ENCODE assay signal across 8 cellular contexts in the genomic region with DNA sequence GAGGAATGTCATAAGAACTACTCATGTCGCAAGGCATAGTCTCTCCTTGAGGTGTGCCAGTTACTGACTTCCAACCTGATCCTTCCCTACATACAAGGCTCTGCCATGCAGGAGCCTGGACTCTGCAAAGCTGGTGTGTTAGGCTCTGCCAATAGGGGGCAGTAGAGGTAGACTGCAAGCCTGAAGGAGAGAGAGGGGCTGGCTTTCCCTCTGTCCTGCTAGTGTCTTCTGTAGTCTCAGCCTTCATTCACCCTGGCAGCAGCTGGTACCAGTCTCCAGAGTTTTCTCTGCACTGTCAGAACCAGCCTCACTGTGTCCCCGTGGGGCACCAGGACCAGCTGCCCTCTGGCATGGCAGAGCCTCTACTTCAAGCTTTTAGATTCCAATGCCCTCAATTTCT.
DNase-seq lines count a peak whose midpoint lies in the region; ATAC-seq lines count a peak whose summit lies in the region.

No MANE protein-coding gene starts in this region.

- DNase-seq in NCI-H2227 (lab: John Stamatoyannopoulos, UW; ENCODE audit: unreplicated experiment), result peak; percentile 30
- no peak for DNase-seq in NCI-H2227 treated with DMSO at 0.1 percent for 48 hours (lab: John Stamatoyannopoulos, UW)
- DNase-seq in NCI-H1694 treated with DMSO at 0.1 percent for 48 hours (lab: John Stamatoyannopoulos, UW), result peak; percentile 40
- peak; percentile 70 for DNase-seq in ecto neural progenitor cell (ENCODE audit: low spot score)
- peak in 42 of 56 donors; percentile 11 to 78 (median 54) for DNase-seq in nucleus accumbens (lab: John Stamatoyannopoulos, UW)
- DNase-seq in LoVo (ENCODE audit: low spot score), result no peak
- DNase-seq in GOT3 (lab: John Stamatoyannopoulos, UW), result no peak

- ATAC-seq in GM21528 (IDR thresholded peaks at IDR 0.05; ENCODE audit: low FRiP score, unreplicated experiment), result no peak

Comparison
In these comparisons a context has a peak if more than half of its experiments do, and no peak if none do; other contexts are left out.
1. DNase-seq: peak in NCI-H2227 (single experiment), NCI-H1694 treated with DMSO at 0.1 percent for 48 hours (single experiment), ecto neural progenitor cell (single experiment) and nucleus accumbens (42 of 56); none in NCI-H2227 treated with DMSO at 0.1 percent for 48 hours (single experiment), LoVo (single experiment) and GOT3 (single experiment).